ENCODE assay signal across 7 cellular contexts in the genomic region with DNA sequence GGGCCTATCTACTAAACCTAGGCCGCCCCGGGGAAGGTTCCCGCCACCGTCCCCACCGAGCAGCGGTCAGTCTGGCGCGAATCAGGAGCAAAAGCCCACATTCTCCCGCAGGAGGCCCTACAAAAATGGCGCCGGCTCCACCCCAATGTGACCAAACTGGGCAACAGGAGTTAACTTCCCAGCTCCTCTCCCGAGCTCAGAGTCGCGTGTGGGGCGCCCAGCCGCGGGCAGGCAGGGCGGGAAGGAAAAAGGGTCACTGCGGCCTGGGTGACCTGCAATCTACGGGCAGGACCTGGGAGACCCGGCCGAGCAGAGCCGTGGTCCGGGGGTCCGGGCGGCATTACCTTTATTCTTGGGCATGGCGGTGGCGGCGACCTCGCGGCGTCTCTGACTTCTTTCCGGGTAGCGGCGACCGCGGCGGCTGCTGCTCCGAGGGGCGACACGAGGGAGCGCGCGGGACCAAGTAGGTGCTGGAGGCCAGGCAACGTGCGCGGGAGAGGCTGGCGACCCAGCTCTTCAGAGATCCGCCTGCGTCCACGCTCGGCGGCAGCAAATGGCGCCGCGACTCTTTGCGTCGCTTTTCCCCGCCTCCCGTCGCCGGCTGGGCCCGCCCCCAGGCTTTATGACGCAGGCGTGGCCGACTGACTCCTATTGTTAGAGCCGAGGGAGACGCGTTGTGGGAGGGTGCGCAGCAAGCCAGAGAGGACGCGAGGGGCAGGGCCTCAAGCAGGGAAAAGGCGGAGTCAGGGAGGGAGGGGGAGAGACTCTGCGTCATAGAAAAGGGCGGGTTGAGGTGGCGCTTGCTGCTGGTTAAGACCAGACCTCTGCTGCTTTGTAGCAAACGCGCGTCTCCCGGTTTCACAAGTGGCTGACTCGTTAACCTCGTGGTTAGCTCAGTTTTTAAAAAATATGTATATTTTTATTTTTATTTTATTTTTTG. TPM values are rescaled to one million over a fixed set of nuclear protein-coding genes. Genes with fewer than 3 reads are reported as not detected.
DNase-seq lines count a peak whose midpoint lies in the region; ATAC-seq and TF ChIP-seq lines count a peak whose summit lies in the region.

Gene EIF1AX (minus strand): TSS at position 558 of the 940 bp plus-strand sequence. CDS start 198 bp downstream, at position 360.

- no peaks in the 10 kb centered on the region for H3K4me1 ChIP-seq in hepatocyte (ENCODE audit: insufficient read depth)

- peaks cover 16% of the 10 kb centered on the region for H4K20me1 ChIP-seq in hepatocyte (ENCODE audit: insufficient read depth, poor library complexity, severe bottlenecking)

- no peaks in the 10 kb centered on the region for H3K36me3 ChIP-seq in hepatocyte (replicated peaks; ENCODE audit: insufficient read depth, low read depth)

- H3K9me2 ChIP-seq in hepatocyte (replicated peaks; ENCODE audit: insufficient read depth): no peaks in the 10 kb centered on the region

- peak within 1 kb of the TSS; percentile 96 for H3K27ac ChIP-seq in hepatocyte

- H3K79me2 ChIP-seq in hepatocyte: peaks cover 37% of the 10 kb centered on the region

- peak; percentile 99 to 100 for DNase-seq in NCI-H2081 (lab: John Stamatoyannopoulos, UW)
- DNase-seq in T1000 (lab: John Stamatoyannopoulos, UW): peak; percentile 82
- peak; percentile 100 for DNase-seq in astrocyte of the hippocampus (ENCODE audit: low read depth, low spot score)
- peak; percentile 96 for DNase-seq in hepatocyte (ENCODE audit: low spot score)
- peak; percentile 97 for DNase-seq in retina

- H3K27me3 ChIP-seq in hepatocyte: no peaks in the 10 kb centered on the region

- ATAC-seq in GM18508 (IDR thresholded peaks at IDR 0.05; ENCODE audit: insufficient read depth, unreplicated experiment): peak; percentile 98
- peak; percentile 99 for ATAC-seq in HG03025 (IDR thresholded peaks at IDR 0.05; ENCODE audit: low FRiP score, unreplicated experiment)

- H3K4me3 ChIP-seq in hepatocyte: peak within 1 kb of the TSS; percentile 64

- H3K4me2 ChIP-seq in hepatocyte: peak within 1 kb of the TSS; percentile 77

- TF ChIP-seq CTCF in hepatocyte (IDR thresholded peaks at IDR 0.05; ENCODE audit: poor library complexity): no peak

- WGBS in hepatocyte (ENCODE audit: low lambda C conversion rate, missing lambda C conversion rate): 36% methylated on average over 81 of the region's 82 CpGs

- no peaks in the 10 kb centered on the region for H3K9me3 ChIP-seq in hepatocyte (ENCODE audit: low read depth)

- no peak within 1 kb of the TSS for H2AFZ ChIP-seq in hepatocyte

RNA-seq across cellular contexts. Expression of gene EIF1AX, which starts in this region (rescaled TPM):
- total RNA-seq in hepatocyte: 50.8 and 55.5 TPM in 2 replicates
- polyA plus RNA-seq in hepatocyte: 47.9 and 48.5 TPM in 2 replicates

Comparison
In these comparisons a context has a peak if more than half of its experiments do, and no peak if none do; other contexts are left out.
1. Peak in every context shown above with its lines: DNase-seq, ATAC-seq, H3K4me3 ChIP-seq and H3K27ac ChIP-seq.